ENCODE assay signal across 20 cellular contexts in genomic region chr17:57531648-57532486, GRCh38.
DNase-seq lines count a peak whose midpoint lies in the region; ATAC-seq and TF ChIP-seq lines count a peak whose summit lies in the region.
"Had no signal": no experiment of that assay in that cellular context is flagged by ENCODE, and none has a peak within 500 bp of the region (broad histone marks: within the 10 kb centered on the region; RNA-seq: fewer than 3 reads in every experiment).

No MANE protein-coding gene starts in this region.

- no peak overlapping the region for H3K4me3 Mint-ChIP-seq in effector memory CD8-positive, alpha-beta T cell
- H3K4me3 Mint-ChIP-seq: immature natural killer cell; T-helper 1 cell treated with Interleukin-12 subunit alpha and Interleukin-12 subunit beta and Interleukin-4 antibody, amounts not matched to agents 30 μg/mL and 1 μg/mL, for 36 hours had no signal

- peak overlapping the region; percentile 92 for H3K27ac ChIP-seq in DND-41 (ENCODE audit: low read length)
- H3K27ac ChIP-seq: GM23248, Peyer's patch, psoas muscle, upper lobe of right lung had no signal

- H3K4me1 ChIP-seq in DND-41 (ENCODE audit: insufficient read depth, low read length): peaks cover 100% of the 10 kb centered on the region

- peaks cover 82% of the 10 kb centered on the region for H3K36me3 ChIP-seq in DND-41 (ENCODE audit: insufficient read depth, low read length)
- H3K36me3 ChIP-seq: Peyer's patch, upper lobe of right lung had no signal

- peaks cover 99% of the 10 kb centered on the region for H3K79me2 ChIP-seq in DND-41 (ENCODE audit: insufficient read depth, low read length)

- DNase-seq in DND-41: no peak
- DNase-seq in left colon: no peak
- DNase-seq in retina: peak; percentile 37
- DNase-seq in effector memory CD8-positive, alpha-beta T cell: no peak
- DNase-seq in NCI-H748 (lab: John Stamatoyannopoulos, UW; ENCODE audit: unreplicated experiment): no peak
- DNase-seq: activated CD4-positive, alpha-beta T cell treated with anti-CD3 and anti-CD28 coated beads, Interleukin-2, amount 50 U/mL, for 48 hours; activated effector memory CD4-positive, alpha-beta T cell treated with anti-CD3 and anti-CD28 coated beads, Interleukin-2, amount 50 U/mL, for 16 hours; effector memory CD4-positive, alpha-beta T cell; foreskin melanocyte; GM23248; immature natural killer cell; KG1; midbrain; NCI-H1694; Peyer's patch; psoas muscle; upper lobe of right lung had no signal

- peaks cover 11 to 27% of the 10 kb centered on the region in 2 donors for H3K4me1 Mint-ChIP-seq in effector memory CD8-positive, alpha-beta T cell (ENCODE audit: low read depth in 2 of 2)

- peak overlapping the region in 1 of 2 donors; percentile 32 for H3K27ac Mint-ChIP-seq in effector memory CD8-positive, alpha-beta T cell
- H3K27ac Mint-ChIP-seq: immature natural killer cell; T-helper 1 cell treated with Interleukin-12 subunit alpha and Interleukin-12 subunit beta and Interleukin-4 antibody, amounts not matched to agents 30 μg/mL and 1 μg/mL, for 36 hours had no signal

- H3K36me3 Mint-ChIP-seq in effector memory CD8-positive, alpha-beta T cell (ENCODE audit: insufficient read depth): no peaks in the 10 kb centered on the region

- TF ChIP-seq CTCF in DND-41 (IDR thresholded peaks at IDR 0.05; ENCODE audit: borderline replicate concordance, extremely low read depth, low read length, poor library complexity, severe bottlenecking): peak; percentile 9

- no peaks in the 10 kb centered on the region for H3K27me3 Mint-ChIP-seq in effector memory CD8-positive, alpha-beta T cell

- H3K9me3 ChIP-seq in DND-41 (ENCODE audit: insufficient read depth, low read length, severe bottlenecking): no peaks in the 10 kb centered on the region
- H3K9me3 ChIP-seq: Peyer's patch, psoas muscle, upper lobe of right lung had no signal

- no peaks in the 10 kb centered on the region for H3K9me3 Mint-ChIP-seq in effector memory CD8-positive, alpha-beta T cell
- H3K9me3 Mint-ChIP-seq: immature natural killer cell; T-helper 1 cell treated with Interleukin-12 subunit alpha and Interleukin-12 subunit beta and Interleukin-4 antibody, amounts not matched to agents 30 μg/mL and 1 μg/mL, for 36 hours had no signal

- no peak overlapping the region; the same call in 1 of the 2 replicates for H3K4me2 ChIP-seq in DND-41 (ENCODE audit: insufficient read depth, low read length)

- intact Hi-C loops in left colon (cut with DNase I, micrococcal nuclease): no loop called here

- no peak overlapping the region for H2AFZ ChIP-seq in DND-41 (ENCODE audit: low read depth, low read length)
- H2AFZ ChIP-seq: GM23248 had no signal

- no peaks in the 10 kb centered on the region for H3K27me3 ChIP-seq in DND-41 (ENCODE audit: insufficient read depth, low read length, poor library complexity)
- H3K27me3 ChIP-seq: Peyer's patch, upper lobe of right lung had no signal

- no peak for ATAC-seq in DND-41 (ENCODE audit: insufficient read depth, low read depth)
- ATAC-seq in SK-N-SH treated with all-trans-retinoic acid at 6 μM for 48 hours: no peak
- peak; percentile 57 for ATAC-seq in left colon
- ATAC-seq in effector memory CD8-positive, alpha-beta T cell (replicated peaks): no peak
- ATAC-seq in HG03521 (IDR thresholded peaks at IDR 0.05; ENCODE audit: unreplicated experiment): no peak
- ATAC-seq: upper lobe of right lung had no signal

- peak overlapping the region; percentile 37 for H3K9ac ChIP-seq in DND-41 (ENCODE audit: low read depth, low read length)
- H3K9ac ChIP-seq: GM23248 had no signal

- no peak overlapping the region for H3K4me3 ChIP-seq in DND-41 (ENCODE audit: low read depth in 1 of 2, low read length in 2 of 2)
- H3K4me3 ChIP-seq: GM23248, Peyer's patch, psoas muscle, upper lobe of right lung had no signal

- no peaks in the 10 kb centered on the region for H4K20me1 ChIP-seq in DND-41 (ENCODE audit: insufficient read depth, low read length)

TF ChIP-seq in SK-N-SH treated with all-trans-retinoic acid at 6 μM for 48 hours, 23 proteins besides CTCF, POLR2A, EP300 and RAD21:
- TF ChIP-seq TSHZ2 (CRISPR knock-in tag; IDR thresholded peaks at IDR 0.05): 0 out of 2 replicates have a peak, but pooled peaks have one; percentile 36
- no peak for TF ChIP-seq ISL1 (CRISPR knock-in tag; IDR thresholded peaks at IDR 0.05)
